Comparison of ENCODE assay signal across 1 cellular context in genomic region chr6:33317668-33318425, GRCh38.
TF ChIP-seq lines count a peak whose summit lies in the region.

Gene ZBTB22 (minus strand): TSS chr6:33317744. CDS start chr6:33316916, 828 bp downstream.

TF ChIP-seq in HepG2, 621 proteins besides CTCF, POLR2A, EP300 and RAD21 (continued from another document and continues in another):
- no peak for TF ChIP-seq SKIL (CRISPR knock-in tag; IDR thresholded peaks at IDR 0.05; ENCODE audit: borderline replicate concordance)
- no peak for TF ChIP-seq ZNF577 (CRISPR knock-in tag; IDR thresholded peaks at IDR 0.05; ENCODE audit: borderline replicate concordance, low read depth)
- peak; percentile 45; the same call in 1 of the 2 replicates for TF ChIP-seq ZNF777 (CRISPR knock-in tag; IDR thresholded peaks at IDR 0.05)
- no peak for TF ChIP-seq DPF2 (CRISPR knock-in tag; IDR thresholded peaks at IDR 0.05; ENCODE audit: borderline replicate concordance, low read depth)
- TF ChIP-seq ASH2L (IDR thresholded peaks at IDR 0.05; ENCODE audit: insufficient read length, low read depth, low read length), result peak; percentile 91
- TF ChIP-seq ZNF18 (CRISPR knock-in tag; IDR thresholded peaks at IDR 0.05; ENCODE audit: insufficient replicate concordance), result no peak
- no peak for TF ChIP-seq DMTF1 (CRISPR knock-in tag; IDR thresholded peaks at IDR 0.05)
- no peak for TF ChIP-seq TOE1 (CRISPR knock-in tag; IDR thresholded peaks at IDR 0.05)
- TF ChIP-seq TMF1 (CRISPR knock-in tag; IDR thresholded peaks at IDR 0.05; ENCODE audit: low read depth), result no peak
- no peak for TF ChIP-seq HOXA5 (CRISPR knock-in tag; IDR thresholded peaks at IDR 0.05)
- TF ChIP-seq BORCS8-MEF2B (CRISPR knock-in tag; IDR thresholded peaks at IDR 0.05), result peak; percentile 65; the same call in 1 of the 2 replicates
- TF ChIP-seq PBX2 (CRISPR knock-in tag; IDR thresholded peaks at IDR 0.05), result no peak
- no peak for TF ChIP-seq HDAC6 (IDR thresholded peaks at IDR 0.05; ENCODE audit: low read depth, low read length)
- no peak for TF ChIP-seq CBX5 (CRISPR knock-in tag; IDR thresholded peaks at IDR 0.05; ENCODE audit: borderline replicate concordance)
- TF ChIP-seq PRDM15 (CRISPR knock-in tag; IDR thresholded peaks at IDR 0.05), result 0 out of 2 replicates have a peak, but pooled peaks have one; percentile 53
- peak; percentile 65 for TF ChIP-seq PHF20 (CRISPR knock-in tag; IDR thresholded peaks at IDR 0.05)
- no peak for TF ChIP-seq ZNF251 (CRISPR knock-in tag; IDR thresholded peaks at IDR 0.05)
- TF ChIP-seq ZNF644 (CRISPR knock-in tag; IDR thresholded peaks at IDR 0.05; ENCODE audit: low read depth), result no peak
- no peak for TF ChIP-seq TERF1 (CRISPR knock-in tag; IDR thresholded peaks at IDR 0.05)
- peak; percentile 7; the same call in 1 of the 2 replicates for TF ChIP-seq ZNF580 (CRISPR knock-in tag; IDR thresholded peaks at IDR 0.05; ENCODE audit: borderline replicate concordance, low read depth)
- TF ChIP-seq HOMEZ (CRISPR knock-in tag; IDR thresholded peaks at IDR 0.05; ENCODE audit: low read depth), result peak; percentile 31; the same call in 1 of the 2 replicates
- no peak for TF ChIP-seq ZNF619 (CRISPR knock-in tag; IDR thresholded peaks at IDR 0.05)
- TF ChIP-seq DZIP1 (CRISPR knock-in tag; IDR thresholded peaks at IDR 0.05), result no peak
- TF ChIP-seq ZKSCAN5 (CRISPR knock-in tag; IDR thresholded peaks at IDR 0.05), result no peak
- no peak for TF ChIP-seq ZNF383 (CRISPR knock-in tag; IDR thresholded peaks at IDR 0.05; ENCODE audit: borderline replicate concordance)
- TF ChIP-seq HNRNPH1 (optimal IDR thresholded peaks at IDR 0.05; ENCODE audit: low read depth, low read length), result no peak
- TF ChIP-seq SRSF1 (optimal IDR thresholded peaks at IDR 0.05; ENCODE audit: low read depth, low read length), result no peak
- peak; percentile 63; the same call in 1 of the 2 replicates for TF ChIP-seq HDAC1 (CRISPR knock-in tag; IDR thresholded peaks at IDR 0.05)
- TF ChIP-seq ISL2 (CRISPR knock-in tag; IDR thresholded peaks at IDR 0.05), result peak; percentile 29; the same call in 1 of the 2 replicates
- no peak for TF ChIP-seq SRSF9 (IDR thresholded peaks at IDR 0.05; ENCODE audit: borderline replicate concordance, insufficient read depth, low read depth, low read length, poor library complexity, severe bottlenecking)
- TF ChIP-seq ZBTB46 (CRISPR knock-in tag; IDR thresholded peaks at IDR 0.05; ENCODE audit: borderline replicate concordance), result no peak
- TF ChIP-seq ZNF556 (CRISPR knock-in tag; IDR thresholded peaks at IDR 0.05; ENCODE audit: borderline replicate concordance), result no peak
- TF ChIP-seq ONECUT2 (CRISPR knock-in tag; IDR thresholded peaks at IDR 0.05), result 0 out of 2 replicates have a peak, but pooled peaks have one; percentile 37
- TF ChIP-seq ZNF567 (CRISPR knock-in tag; IDR thresholded peaks at IDR 0.05; ENCODE audit: borderline replicate concordance), result peak; percentile 48; the same call in 1 of the 2 replicates
- peak; percentile 54; the same call in 1 of the 2 replicates for TF ChIP-seq RELA (CRISPR knock-in tag; IDR thresholded peaks at IDR 0.05)
- no peak for TF ChIP-seq BCL3 (CRISPR knock-in tag; IDR thresholded peaks at IDR 0.05)
- no peak; the same call in 1 of the 2 replicates for TF ChIP-seq ARNTL (CRISPR knock-in tag; IDR thresholded peaks at IDR 0.05)
- TF ChIP-seq ISX (CRISPR knock-in tag; conservative IDR thresholded peaks at IDR 0.05), result no peak
